Comparison of ENCODE assay signal across 33 cellular contexts in the genomic region with DNA sequence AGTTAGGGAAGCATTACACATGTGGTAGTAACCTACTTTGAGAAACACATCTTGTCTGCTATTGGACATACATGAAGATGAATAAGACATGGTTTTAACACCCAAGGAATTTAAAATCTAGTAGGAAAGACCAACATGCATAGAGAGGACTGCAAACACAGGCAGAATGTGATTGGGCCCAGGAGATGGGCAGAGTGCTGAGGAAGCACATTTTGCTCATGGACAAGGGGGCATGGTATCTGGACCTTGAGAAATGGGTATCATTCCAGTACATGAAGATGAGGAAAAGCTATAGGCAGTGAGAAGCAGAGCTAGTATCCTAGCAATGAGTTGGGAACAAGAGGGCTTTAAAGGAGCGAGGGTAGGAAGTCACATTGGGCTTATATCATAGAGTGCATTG.
"Had no signal": no experiment of that assay in that cellular context is flagged by ENCODE, and none has a peak within 500 bp of the region (broad histone marks: within the 10 kb centered on the region; RNA-seq: fewer than 3 reads in every experiment).

No MANE protein-coding gene starts in this region.

- H3K27ac ChIP-seq: ascending aorta, cardiac muscle cell, VCaP had no signal

- H3K36me3 ChIP-seq: ascending aorta, cardiac muscle cell had no signal

- DNase-seq: activated CD4-positive, alpha-beta memory T cell treated with anti-CD3 and anti-CD28 coated beads, Interleukin-2, amount 10 ng/mL, durations not matched to agents 7 days and 5 days; activated CD4-positive, alpha-beta T cell treated with anti-CD3 and anti-CD28 coated beads for 1 hour; activated CD4-positive, alpha-beta T cell treated with anti-CD3 and anti-CD28 coated beads for 36 hours; activated CD4-positive, alpha-beta T cell treated with anti-CD3 and anti-CD28 coated beads for 48 hours; activated CD4-positive, alpha-beta T cell treated with anti-CD3 and anti-CD28 coated beads, Interleukin-2, amount 10 ng/mL, durations not matched to agents 7 days and 5 days; activated CD4-positive, alpha-beta T cell treated with anti-CD3 and anti-CD28 coated beads, Interleukin-2, amount 50 U/mL, for 48 hours; activated CD4-positive, CD25-positive, alpha-beta regulatory T cell; activated CD8-positive, alpha-beta memory T cell treated with anti-CD3 and anti-CD28 coated beads for 24 hours; activated CD8-positive, alpha-beta memory T cell treated with anti-CD3 and anti-CD28 coated beads, Interleukin-2, amount 10 ng/mL, durations not matched to agents 7 days and 5 days; activated CD8-positive, alpha-beta memory T cell treated with anti-CD3 and anti-CD28 coated beads, Interleukin-2, amount 50 U/mL, for 48 hours; activated CD8-positive, alpha-beta T cell treated with anti-CD3 and anti-CD28 coated beads, Interleukin-2, amount 10 ng/mL, durations not matched to agents 7 days and 5 days; activated effector memory CD4-positive, alpha-beta T cell treated with Interleukin-2 at 50 U/mL for 16 hours; activated gamma-delta T cell; activated naive CD4-positive, alpha-beta T cell treated with anti-CD3 and anti-CD28 coated beads, Interleukin-2, amount 10 ng/mL, durations not matched to agents 7 days and 5 days; activated naive CD4-positive, alpha-beta T cell treated with Interleukin-2 at 50 U/mL for 16 hours; activated naive CD8-positive, alpha-beta T cell treated with anti-CD3 and anti-CD28 coated beads, Interleukin-2, amount 10 ng/mL, durations not matched to agents 7 days and 5 days; activated naive CD8-positive, alpha-beta T cell treated with anti-CD3 and anti-CD28 coated beads, Interleukin-2, amount 50 U/mL, for 24 hours; activated T-cell treated with anti-CD3 and anti-CD28 coated beads, Interleukin-2, amount 50 U/mL, for 24 hours; activated T-cell treated with anti-CD3 and anti-CD28 coated beads, Interleukin-2, amount 50 U/mL, for 48 hours; amygdala; anterior cingulate cortex; caudate nucleus; cerebellar nuclear complex; T-helper 1 cell; T-helper 2 cell; T-helper 9 cell had no signal

- ATAC-seq: activated CD4-positive, alpha-beta T cell treated with anti-CD3 and anti-CD28 coated beads for 36 hours; activated CD4-positive, CD25-positive, alpha-beta regulatory T cell treated with anti-CD3 and anti-CD28 coated beads, Interleukin-2, amount 50 U/mL, for 24 hours; activated CD8-positive, alpha-beta memory T cell treated with anti-CD3 and anti-CD28 coated beads, Interleukin-2, amount 10 ng/mL, durations not matched to agents 7 days and 5 days; activated CD8-positive, alpha-beta T cell treated with anti-CD3 and anti-CD28 coated beads, Interleukin-2, amount 10 ng/mL, durations not matched to agents 7 days and 5 days; activated naive CD8-positive, alpha-beta T cell treated with anti-CD3 and anti-CD28 coated beads, Interleukin-2, amount 50 U/mL, for 24 hours; WTC11 had no signal

- H3K9me3 ChIP-seq: ascending aorta had no signal

- FAIRE-seq: bronchial epithelial cell, TTC549 had no signal

- H3K27me3 ChIP-seq: ascending aorta, cardiac muscle cell had no signal

- H3K4me3 ChIP-seq: ascending aorta, cardiac muscle cell had no signal
